In genomic region chr17:1628856-1629646, GRCh38 we compare ENCODE assay signal across 8 cellular contexts. TPM values are rescaled to one million over a fixed set of nuclear protein-coding genes. Genes with fewer than 3 reads are reported as not detected.
DNase-seq lines count a peak whose midpoint lies in the region; ATAC-seq, FAIRE-seq and TF ChIP-seq lines count a peak whose summit lies in the region.

No MANE protein-coding gene starts in this region.

- H3K27me3 Mint-ChIP-seq in neural crest cell (ENCODE audit: low read depth): peaks cover 44% of the 10 kb centered on the region
- H3K27me3 Mint-ChIP-seq in stimulated activated naive CD8-positive, alpha-beta T cell treated with anti-CD3 and anti-CD28 coated beads, Interleukin-15, amount 100 ng/mL, for 72 hours: peaks cover 36% of the 10 kb centered on the region

- H3K4me3 ChIP-seq in MM.1S (ENCODE audit: low read length) (peak overlapping the region; percentile 98), fibroblast of villous mesenchyme (ENCODE audit: low read depth, low read length) (peak overlapping the region; percentile 72)

- peak overlapping the region; percentile 95 for H3K4me3 Mint-ChIP-seq in neural crest cell
- H3K4me3 Mint-ChIP-seq in stimulated activated naive CD8-positive, alpha-beta T cell treated with anti-CD3 and anti-CD28 coated beads, Interleukin-15, amount 100 ng/mL, for 72 hours: peak overlapping the region; percentile 86 to 99

- H3K79me2 ChIP-seq in MM.1S (ENCODE audit: low read length): no peaks in the 10 kb centered on the region

- H3K36me3 ChIP-seq in MM.1S (replicated peaks; ENCODE audit: insufficient read depth, low read length): no peaks in the 10 kb centered on the region

- H3K4me2 ChIP-seq in MM.1S (ENCODE audit: low read depth, low read length): peak overlapping the region; percentile 99

- no peak for FAIRE-seq in H54 (lab: Jason Lieb, UNC)

- no peaks in the 10 kb centered on the region for H3K9me3 ChIP-seq in MM.1S (replicated peaks; ENCODE audit: insufficient read depth, low read length)

- no peaks in the 10 kb centered on the region for H4K20me1 ChIP-seq in MM.1S (ENCODE audit: insufficient read depth, low read length)

- no peaks in the 10 kb centered on the region for H3K9me3 Mint-ChIP-seq in neural crest cell
- H3K9me3 Mint-ChIP-seq in stimulated activated naive CD8-positive, alpha-beta T cell treated with anti-CD3 and anti-CD28 coated beads, Interleukin-15, amount 100 ng/mL, for 72 hours: no peaks in the 10 kb centered on the region

- peak overlapping the region; percentile 99 for H3K27ac Mint-ChIP-seq in neural crest cell (ENCODE audit: unreplicated experiment)
- peak overlapping the region; percentile 81 to 97 for H3K27ac Mint-ChIP-seq in stimulated activated naive CD8-positive, alpha-beta T cell treated with anti-CD3 and anti-CD28 coated beads, Interleukin-15, amount 100 ng/mL, for 72 hours

- peaks cover 26% of the 10 kb centered on the region for H3F3A ChIP-seq in MM.1S (ENCODE audit: insufficient read depth, low read length)

- peaks cover 29% of the 10 kb centered on the region for H3K4me1 Mint-ChIP-seq in neural crest cell
- peaks cover 39% of the 10 kb centered on the region for H3K4me1 Mint-ChIP-seq in stimulated activated naive CD8-positive, alpha-beta T cell treated with anti-CD3 and anti-CD28 coated beads, Interleukin-15, amount 100 ng/mL, for 72 hours

- TF ChIP-seq CTCF in MM.1S (IDR thresholded peaks at IDR 0.05; ENCODE audit: low read length) (peak; percentile 26), fibroblast of villous mesenchyme (IDR thresholded peaks at IDR 0.05; ENCODE audit: insufficient read depth, low read depth, low read length) (peak; percentile 16), neural crest cell (conservative IDR thresholded peaks at IDR 0.05) (peak; percentile 41)

- no peaks in the 10 kb centered on the region for H3K36me3 Mint-ChIP-seq in neural crest cell (ENCODE audit: low read depth)

- H3K9me2 ChIP-seq in MM.1S (replicated peaks; ENCODE audit: insufficient read depth, low read length): no peaks in the 10 kb centered on the region

- H3K9ac ChIP-seq in MM.1S (ENCODE audit: low read length): peak overlapping the region; percentile 86

- peaks cover 27% of the 10 kb centered on the region for H3K4me1 ChIP-seq in MM.1S (ENCODE audit: low read length)

- H2AFZ ChIP-seq in MM.1S (ENCODE audit: low read length): peak overlapping the region; percentile 96

- peak overlapping the region; percentile 76; the same call in 1 of the 2 replicates for H3K27ac ChIP-seq in MM.1S (ENCODE audit: low read length)

- DNase-seq in EL: peak; percentile 95
- DNase-seq in H54 (ENCODE audit: insufficient read length, low spot score): peak; percentile 98
- DNase-seq in MM.1S: peak; percentile 94
- DNase-seq in SHP77 (lab: John Stamatoyannopoulos, UW): peak; percentile 96 to 99
- peak; percentile 91 for DNase-seq in activated gamma-delta T cell treated with Interleukin-2 at 50 U/mL for 16 hours
- DNase-seq in fibroblast of villous mesenchyme (ENCODE audit: low read depth): peak; percentile 92
- peak; percentile 89 for DNase-seq in neural crest cell (ENCODE audit: low read depth, low spot score)
- peak; percentile 87 to 92 for DNase-seq in stimulated activated naive CD8-positive, alpha-beta T cell treated with anti-CD3 and anti-CD28 coated beads, Interleukin-15, amount 100 ng/mL, for 72 hours

- ATAC-seq in stimulated activated naive CD8-positive, alpha-beta T cell treated with anti-CD3 and anti-CD28 coated beads, Interleukin-15, amount 100 ng/mL, for 72 hours: peak; percentile 87

- TF ChIP-seq POLR2A in H54 (IDR thresholded peaks at IDR 0.05; ENCODE audit: low read depth, low read length): peak; percentile 38

- H3K27me3 ChIP-seq in MM.1S (replicated peaks; ENCODE audit: insufficient read depth, low read length): no peaks in the 10 kb centered on the region

RNA-seq across cellular contexts. Expression of gene SLC43A2, which starts 0.4 kb away (rescaled TPM):
- total RNA-seq in fibroblast of villous mesenchyme (3.5 and 8.6 TPM in 2 replicates), neural crest cell (13.9 and 15.5 TPM in 2 replicates)

RNA-seq across cellular contexts. Expression of gene SCARF1, which starts 16.5 kb away (rescaled TPM):
- total RNA-seq in fibroblast of villous mesenchyme (0.64 and 1.3 TPM in 2 replicates), neural crest cell (0.42 and 1.1 TPM in 2 replicates)

RNA-seq across cellular contexts. Expression of gene RILP, which starts 20.6 kb away (rescaled TPM):
- 7.4 and 9.1 TPM in 2 replicates for total RNA-seq in fibroblast of villous mesenchyme
- total RNA-seq in neural crest cell: 1.2 and 1.8 TPM in 2 replicates

RNA-seq across cellular contexts. Expression of gene PRPF8, which starts 55.6 kb away (rescaled TPM):
- total RNA-seq in fibroblast of villous mesenchyme: 107 and 117 TPM in 2 replicates
- 449 and 459 TPM in 2 replicates for total RNA-seq in neural crest cell

Comparison
In these comparisons a context has a peak if more than half of its experiments do, and no peak if none do; other contexts are left out.
1. Peak in every context shown above with its lines: DNase-seq, ATAC-seq, H3K4me3 ChIP-seq and H3K27ac ChIP-seq.